In the genomic region with DNA sequence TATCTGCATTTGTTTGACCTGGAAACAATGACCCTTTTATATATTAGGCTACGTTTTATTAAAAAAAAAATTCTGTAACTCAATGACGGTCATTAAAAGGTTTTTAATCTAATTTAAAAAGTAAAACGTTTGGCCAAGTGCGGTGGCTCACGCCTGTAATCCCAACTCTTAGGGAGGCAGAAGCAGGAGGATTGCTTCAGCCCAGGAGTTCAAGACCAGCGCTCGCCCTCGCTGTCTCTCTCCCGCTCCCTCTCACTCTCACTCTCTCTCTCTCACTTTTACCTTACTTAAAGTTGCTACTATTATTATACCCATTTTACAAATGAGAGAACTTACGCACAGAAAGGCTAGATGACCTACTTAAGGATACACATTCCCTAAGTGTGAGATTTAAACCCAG, we compare ENCODE assay signal across 8 cellular contexts. TPM values are rescaled to one million over a fixed set of nuclear protein-coding genes. Genes with fewer than 3 reads are reported as not detected.
DNase-seq lines count a peak whose midpoint lies in the region; ATAC-seq, FAIRE-seq and TF ChIP-seq lines count a peak whose summit lies in the region.

No MANE protein-coding gene starts in this region.

- DNase-seq in WERI-Rb-1 (no peak), glutamatergic neuron (no peak), small intestine (no peak), left colon (no peak)
- no peak for DNase-seq in stimulated activated CD4-positive, alpha-beta T cell treated with anti-CD3 and anti-CD28 coated beads, Interleukin-4, amount 100 ng/mL, for 24 hours

- H3K36me3 ChIP-seq in HEK293 (ENCODE audit: control insufficient read depth in 2 of 2, insufficient read depth in 1 of 2, low read length in 2 of 2) (peaks cover 0 to 14% of the 10 kb centered on the region in 2 experiments; a peak in 2 of 3 replicates), WERI-Rb-1 (peaks cover 11% of the 10 kb centered on the region), small intestine (ENCODE audit: control insufficient read depth in 2 of 2, insufficient read depth in 2 of 2, low read length in 2 of 2) (no peaks in the 10 kb centered on the region)

- TF ChIP-seq CTCF in HEK293 (tag by site-specific recombination; IDR thresholded peaks at IDR 0.05), result no peak
- TF ChIP-seq CTCF in WERI-Rb-1 (IDR thresholded peaks at IDR 0.05; ENCODE audit: low read depth, low read length), result no peak
- no peak for TF ChIP-seq CTCF in glutamatergic neuron (IDR thresholded peaks at IDR 0.05; ENCODE audit: partially characterized antibody, unreplicated experiment)

- H3K4me1 ChIP-seq in HEK293 (ENCODE audit: control insufficient read depth, insufficient read depth, low read length) (no peaks in the 10 kb centered on the region), small intestine (ENCODE audit: control insufficient read depth in 2 of 2, insufficient read depth in 1 of 2, low read depth in 1 of 2, low read length in 1 of 2) (peaks cover 0 to 10% of the 10 kb centered on the region in 2 donors)

- H3K9me3 Mint-ChIP-seq in glutamatergic neuron (ENCODE audit: unreplicated experiment), result peaks cover 1% of the 10 kb centered on the region

- H3K9me3 ChIP-seq in HEK293 (ENCODE audit: control insufficient read depth, insufficient read depth, low read depth, low read length) (no peaks in the 10 kb centered on the region), WERI-Rb-1 (ENCODE audit: severe bottlenecking) (no peaks in the 10 kb centered on the region), small intestine (ENCODE audit: control insufficient read depth, low read depth) (no peaks in the 10 kb centered on the region)

- H3K27me3 Mint-ChIP-seq in glutamatergic neuron (ENCODE audit: unreplicated experiment), result peaks cover 5% of the 10 kb centered on the region

- WGBS in small intestine, 3 donors, result 47 to 63% (median 49%) methylated on average over 10 of the region's 10 CpGs

- CTCF ChIA-PET in HEK293 (lab: Yijun Ruan, JAX), result interaction anchor here (0.6 to 5.0 kb wide), 4 partner anchors 11 to 348 kb away, joined by 3 to 40 read pairs (median 4); no protein-coding TSS in a partner anchor

- H3K27me3 ChIP-seq in WERI-Rb-1 (ENCODE audit: insufficient read depth, low read depth, severe bottlenecking), result no peaks in the 10 kb centered on the region
- no peaks in the 10 kb centered on the region for H3K27me3 ChIP-seq in small intestine (ENCODE audit: control insufficient read depth in 2 of 2, insufficient read depth in 2 of 2, low read length in 2 of 2)

- ATAC-seq in HG03280 (IDR thresholded peaks at IDR 0.05; ENCODE audit: unreplicated experiment), result no peak
- no peak for ATAC-seq in left colon
- no peak for ATAC-seq in GM19397 (IDR thresholded peaks at IDR 0.05; ENCODE audit: unreplicated experiment)

- intact Hi-C loops in left colon (cut with DNase I, micrococcal nuclease), result no loop called here

- peaks cover 3% of the 10 kb centered on the region for H3K4me1 Mint-ChIP-seq in glutamatergic neuron (ENCODE audit: low read depth, unreplicated experiment)

- POLR2A ChIA-PET in HEK293 (lab: Yijun Ruan, JAX), result interaction anchor here (1.1 kb wide), 1 partner anchor 11 kb away, joined by 6 read pairs; no protein-coding TSS in a partner anchor

- H3K27ac ChIP-seq in HEK293 (ENCODE audit: extremely low read depth, low read depth, low read length) (no peak overlapping the region), WERI-Rb-1 (no peak overlapping the region; the same call in 1 of the 2 replicates), small intestine (ENCODE audit: low read depth in 1 of 2, low read length in 1 of 2) (peak overlapping the region; percentile 74 to 89)

- H3K36me3 Mint-ChIP-seq in glutamatergic neuron (ENCODE audit: unreplicated experiment), result no peaks in the 10 kb centered on the region

- H3K4me3 ChIP-seq in HEK293 (ENCODE audit: low read depth, low read length) (peak overlapping the region; percentile 87), WERI-Rb-1 (ENCODE audit: low read depth, low read length) (peak overlapping the region; percentile 97), small intestine (ENCODE audit: low read depth in 1 of 2, low read length in 2 of 2) (peak overlapping the region in 1 of 2 donors; percentile 72)

- H3K4me3 Mint-ChIP-seq in glutamatergic neuron (ENCODE audit: unreplicated experiment), result peak overlapping the region; percentile 98

- no peak for FAIRE-seq in small intestine (lab: Jason Lieb, UNC)

- peak overlapping the region; percentile 16 for H3K27ac Mint-ChIP-seq in glutamatergic neuron (ENCODE audit: unreplicated experiment)

TF ChIP-seq in HEK293, 187 proteins besides CTCF, POLR2A, EP300 and RAD21:
- no peak for TF ChIP-seq ZNF266 (tag by site-specific recombination; IDR thresholded peaks at IDR 0.05; ENCODE audit: low read depth)
- no peak for TF ChIP-seq ZNF510 (tag by site-specific recombination; IDR thresholded peaks at IDR 0.05; ENCODE audit: insufficient replicate concordance)
- no peak for TF ChIP-seq ZNF155 (tag by site-specific recombination; IDR thresholded peaks at IDR 0.05)
- TF ChIP-seq ZNF10 (tag by site-specific recombination; IDR thresholded peaks at IDR 0.05), result no peak
- TF ChIP-seq ZNF600 (tag by site-specific recombination; IDR thresholded peaks at IDR 0.05), result no peak
- TF ChIP-seq ZNF623 (tag by site-specific recombination; IDR thresholded peaks at IDR 0.05), result no peak
- TF ChIP-seq ZNF433 (tag by site-specific recombination; IDR thresholded peaks at IDR 0.05; ENCODE audit: low read depth), result no peak
- TF ChIP-seq GFI1B (tag by site-specific recombination; IDR thresholded peaks at IDR 0.05), result no peak
- TF ChIP-seq ZNF138 (tag by site-specific recombination; IDR thresholded peaks at IDR 0.05; ENCODE audit: borderline replicate concordance), result no peak

RNA-seq across cellular contexts. Expression of a gene that starts 0.8 kb away (rescaled TPM):
- total RNA-seq in glutamatergic neuron (ENCODE audit: unreplicated experiment) (21.1 TPM), left colon (10 to 100 TPM; 12.3 to 14.2 TPM)
- polyA plus RNA-seq in small intestine, result 10 to 100 TPM in 1 of 3 donors, 1 to 10 TPM in 2; 8.1 to 21.8 (median 8.4) TPM

Comparison
In these comparisons a context has a peak if more than half of its experiments do, and no peak if none do; other contexts are left out.
1. H3K27ac ChIP-seq: peak in small intestine (2 of 2); none in HEK293 (single experiment) and WERI-Rb-1 (single experiment).